Comparison of ENCODE assay signal across 23 cellular contexts in the genomic region with DNA sequence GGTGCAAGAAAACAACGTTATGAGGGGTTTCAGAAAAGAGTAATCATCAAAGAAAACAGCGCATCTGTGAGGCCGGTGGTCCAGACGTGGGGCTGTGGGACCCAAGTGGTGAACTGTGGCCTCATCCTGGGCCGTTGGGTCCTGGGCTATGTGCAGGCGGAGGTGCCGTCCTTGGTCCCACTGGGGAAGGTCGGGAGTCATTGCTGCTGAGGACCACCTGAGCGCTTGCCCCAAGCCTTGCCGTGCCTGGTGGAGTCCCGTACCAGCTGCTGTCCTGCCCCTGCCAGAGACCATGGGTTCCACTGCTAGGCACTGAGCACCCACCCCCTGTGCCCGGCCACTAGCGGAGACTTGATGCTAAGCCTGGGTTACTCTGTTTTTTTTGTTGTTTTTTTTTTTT.
"Had no signal": no experiment of that assay in that cellular context is flagged by ENCODE, and none has a peak within 500 bp of the region (broad histone marks: within the 10 kb centered on the region; RNA-seq: fewer than 3 reads in every experiment).

No MANE protein-coding gene starts in this region.

- H3K4me3 Mint-ChIP-seq: activated CD4-positive, alpha-beta memory T cell treated with anti-CD3 and anti-CD28 coated beads, Interleukin-2, amount 10 ng/mL, durations not matched to agents 7 days and 5 days; activated CD4-positive, alpha-beta T cell treated with anti-CD3 and anti-CD28 coated beads, Interleukin-2, amount 10 ng/mL, durations not matched to agents 24 days and 14 days; activated T-helper 1 cell treated with anti-CD3 and anti-CD28 coated beads, Interleukin-12 subunit alpha, Interleukin-12 subunit beta, Interleukin-2, Interleukin-4 antibody, amounts not matched to agents 30 ng/mL and 10 ng/mL and 1 ng/mL, durations not matched to agents 14 hours and 24 hours and 36 hours; brain; natural killer cell treated with Interleukin-12 subunit alpha and Interleukin-12 subunit beta and Interleukin-15 and Interleukin-18, amount 100 ng/mL, for 72 hours; T-cell; T-helper 2 cell treated with Interferon-gamma antibody and Interleukin-4, amounts not matched to agents 5 μg/mL and 100 μg/mL, for 36 hours had no signal

- H3K27me3 ChIP-seq: heart right ventricle, neutrophil, pancreas, testis, uterus had no signal

- H3K4me3 ChIP-seq: coronary artery, heart right ventricle, pancreas, testis, uterus had no signal

- H3K4me1 ChIP-seq: pancreas, testis, uterus had no signal

- ATAC-seq: activated CD4-positive, CD25-positive, alpha-beta regulatory T cell treated with anti-CD3 and anti-CD28 coated beads, Interleukin-2, amount 50 U/mL, for 24 hours; activated naive CD4-positive, alpha-beta T cell treated with anti-CD3 and anti-CD28 coated beads, Interleukin-2, amount 50 U/mL, for 72 hours; heart right ventricle; left lobe of liver; natural killer cell treated with Interleukin-12 subunit alpha and Interleukin-12 subunit beta and Interleukin-15 and Interleukin-18, amount 100 ng/mL, for 72 hours; pancreas; T-cell had no signal

- H3K27ac ChIP-seq: coronary artery, heart right ventricle, pancreas, testis, uterus, VCaP had no signal

- H3K36me3 ChIP-seq: uterus had no signal

- H3K36me3 Mint-ChIP-seq: natural killer cell treated with Interleukin-12 subunit alpha and Interleukin-12 subunit beta and Interleukin-15 and Interleukin-18, amount 100 ng/mL, for 72 hours had no signal

- H3K27ac Mint-ChIP-seq: activated CD4-positive, alpha-beta memory T cell treated with anti-CD3 and anti-CD28 coated beads, Interleukin-2, amount 10 ng/mL, durations not matched to agents 7 days and 5 days; activated CD4-positive, alpha-beta T cell treated with anti-CD3 and anti-CD28 coated beads, Interleukin-2, amount 10 ng/mL, durations not matched to agents 24 days and 14 days; activated naive CD4-positive, alpha-beta T cell treated with anti-CD3 and anti-CD28 coated beads, Interleukin-2, amount 50 U/mL, for 72 hours; activated T-helper 1 cell treated with anti-CD3 and anti-CD28 coated beads, Interleukin-12 subunit alpha, Interleukin-12 subunit beta, Interleukin-2, Interleukin-4 antibody, amounts not matched to agents 30 ng/mL and 10 ng/mL and 1 ng/mL, durations not matched to agents 14 hours and 24 hours and 36 hours; brain; natural killer cell treated with Interleukin-12 subunit alpha and Interleukin-12 subunit beta and Interleukin-15 and Interleukin-18, amount 100 ng/mL, for 72 hours; T-cell; T-helper 2 cell treated with Interferon-gamma antibody and Interleukin-4, amounts not matched to agents 5 μg/mL and 100 μg/mL, for 36 hours had no signal

- H3K9me3 ChIP-seq: heart right ventricle, neutrophil, pancreas, testis, uterus had no signal

- H3K4me1 Mint-ChIP-seq: brain had no signal

- H3K27me3 Mint-ChIP-seq: activated CD4-positive, alpha-beta memory T cell treated with anti-CD3 and anti-CD28 coated beads, Interleukin-2, amount 10 ng/mL, durations not matched to agents 7 days and 5 days; activated CD4-positive, alpha-beta T cell treated with anti-CD3 and anti-CD28 coated beads, Interleukin-2, amount 10 ng/mL, durations not matched to agents 24 days and 14 days; natural killer cell treated with Interleukin-12 subunit alpha and Interleukin-12 subunit beta and Interleukin-15 and Interleukin-18, amount 100 ng/mL, for 72 hours; T-cell had no signal

- DNase-seq: activated CD4-positive, alpha-beta memory T cell treated with anti-CD3 and anti-CD28 coated beads, Interleukin-2, amount 10 ng/mL, durations not matched to agents 7 days and 5 days; activated CD4-positive, alpha-beta T cell treated with anti-CD3 and anti-CD28 coated beads, Interleukin-2, amount 10 ng/mL, durations not matched to agents 24 days and 14 days; activated gamma-delta T cell; central memory CD4-positive, alpha-beta T cell; foreskin fibroblast; heart right ventricle; stimulated activated CD4-positive, alpha-beta T cell treated with anti-CD3 and anti-CD28 coated beads, Interleukin-4, amount 100 ng/mL, for 1 hour; stimulated activated naive CD4-positive, alpha-beta T cell; T-cell; testis; trophoblast cell; uterus had no signal

- H3K9me3 Mint-ChIP-seq: activated CD4-positive, alpha-beta memory T cell treated with anti-CD3 and anti-CD28 coated beads, Interleukin-2, amount 10 ng/mL, durations not matched to agents 7 days and 5 days; activated CD4-positive, alpha-beta T cell treated with anti-CD3 and anti-CD28 coated beads, Interleukin-2, amount 10 ng/mL, durations not matched to agents 24 days and 14 days; activated naive CD4-positive, alpha-beta T cell treated with anti-CD3 and anti-CD28 coated beads, Interleukin-2, amount 50 U/mL, for 72 hours; activated T-helper 1 cell treated with anti-CD3 and anti-CD28 coated beads, Interleukin-12 subunit alpha, Interleukin-12 subunit beta, Interleukin-2, Interleukin-4 antibody, amounts not matched to agents 30 ng/mL and 10 ng/mL and 1 ng/mL, durations not matched to agents 14 hours and 24 hours and 36 hours; natural killer cell treated with Interleukin-12 subunit alpha and Interleukin-12 subunit beta and Interleukin-15 and Interleukin-18, amount 100 ng/mL, for 72 hours; T-cell; T-helper 2 cell treated with Interferon-gamma antibody and Interleukin-4, amounts not matched to agents 5 μg/mL and 100 μg/mL, for 36 hours had no signal
